Comparison of ENCODE assay signal across 25 cellular contexts in genomic region chr12:9108504-9109212, GRCh38. TPM values are rescaled to one million over a fixed set of nuclear protein-coding genes. Genes with fewer than 3 reads are reported as not detected.
"Had no signal": no experiment of that assay in that cellular context is flagged by ENCODE, and none has a peak within 500 bp of the region (broad histone marks: within the 10 kb centered on the region; RNA-seq: fewer than 3 reads in every experiment).

No MANE protein-coding gene starts in this region.

- DNase-seq: IMR-90, Karpas-422, KG1, MG63, NCI-H1092, NCI-H1105 treated with DMSO at 0.1 percent for 48 hours, NCI-H1417 treated with DMSO at 0.1 percent for 48 hours, NCI-H187, NCI-H2029, NCI-H2081 treated with DMSO at 0.1 percent for 48 hours, NCI-H2171, NCI-H226, NCI-H446, NCI-H510A, NCI-H524 treated with DMSO at 0.1 percent for 48 hours, NCI-H69, NCI-H774, PC-3, SHP77, SK-N-SH, SW 1271 had no signal

- H3K27ac ChIP-seq: RWPE1 had no signal

- H3K9me3 ChIP-seq: MG63, SK-N-SH had no signal

- H3K9ac ChIP-seq: SK-N-SH had no signal

- H3K4me2 ChIP-seq: SK-N-SH had no signal

- H3K36me3 ChIP-seq: MG63 had no signal

- H3K4me3 ChIP-seq: MG63 had no signal

- ATAC-seq: Panc1, PC-3 had no signal

- H3K27me3 ChIP-seq: MG63 had no signal

RNA-seq across cellular contexts. Expression of gene A2M, which starts 7.1 kb away (rescaled TPM):
- total RNA-seq: HT-29, OCI-LY7, PC-3 had no signal
- polyA plus RNA-seq: SK-N-SH had no signal
